Comparison of ENCODE assay signal across 15 cellular contexts in the genomic region with DNA sequence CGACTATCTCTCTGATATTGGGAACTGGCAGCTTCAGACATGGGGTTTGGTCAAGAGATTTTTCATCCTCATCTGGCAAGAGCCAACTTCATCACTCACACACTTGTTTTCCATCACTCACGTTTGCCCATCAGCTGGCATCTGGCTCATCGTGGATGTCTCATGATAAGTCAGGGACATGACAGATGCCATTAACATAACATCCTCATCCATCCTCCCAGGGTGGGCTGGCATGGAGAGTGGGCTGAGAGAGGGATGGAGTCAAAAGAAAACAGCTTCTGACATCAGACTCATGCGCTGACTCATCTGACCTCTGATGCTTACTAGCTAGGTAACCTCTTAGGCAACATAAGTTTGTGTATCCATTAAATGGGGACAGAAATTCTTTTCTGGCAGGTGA. TPM values are rescaled to one million over a fixed set of nuclear protein-coding genes. Genes with fewer than 3 reads are reported as not detected.
DNase-seq lines count a peak whose midpoint lies in the region; ATAC-seq, FAIRE-seq and TF ChIP-seq lines count a peak whose summit lies in the region.
"Had no signal": no experiment of that assay in that cellular context is flagged by ENCODE, and none has a peak within 500 bp of the region (broad histone marks: within the 10 kb centered on the region; RNA-seq: fewer than 3 reads in every experiment).

No MANE protein-coding gene starts in this region.

- TF ChIP-seq CTCF in A549 (IDR thresholded peaks at IDR 0.05) (no peak), fibroblast of mammary gland (conservative IDR thresholded peaks at IDR 0.05; ENCODE audit: control insufficient read depth, insufficient read depth, low read depth, low read length) (no peak)

- H3K4me2 ChIP-seq in A549 (no peak overlapping the region), GM23248 (ENCODE audit: unreplicated experiment) (no peak overlapping the region)

- H3K27ac ChIP-seq in A549: no peak overlapping the region
- H3K27ac ChIP-seq in GM23248: no peak overlapping the region

- TF ChIP-seq RAD21 in A549 (conservative IDR thresholded peaks at IDR 0.05 in 1 of 2, IDR thresholded peaks at IDR 0.05 in 1 of 2): no peak

- in situ Hi-C loops in GM23248 (cut with MboI): no loop called here

- H3F3A ChIP-seq in GM23248 (ENCODE audit: insufficient read depth): no peaks in the 10 kb centered on the region

- 26% methylated on average over 4 of the region's 4 CpGs for WGBS in A549 (ENCODE audit: missing lambda C conversion rate)
- whole genome bisulfite sequencing in GM23248 (ENCODE audit: low coverage in 1 of 2, low lambda C conversion rate in 2 of 2, missing lambda C conversion rate in 2 of 2), 2 experiments: 61 to 62% methylated on average over 4 of the region's 4 CpGs

- CTCF ChIA-PET in A549 (lab: Yijun Ruan, JAX): interaction anchor here (1.0 to 12.2 kb wide), 5 partner anchors 15 to 27 kb away, joined by 3 to 56 read pairs (median 6); no protein-coding TSS in a partner anchor

- DNase-seq in A549 (ENCODE audit: low read depth in 1 of 2, low spot score in 1 of 2) (no peak), GM23248 (peak; percentile 31), amniotic epithelial cell (ENCODE audit: low read depth) (peak; percentile 14), fibroblast of mammary gland (ENCODE audit: low read depth) (peak; percentile 17), NCI-H1105 (lab: John Stamatoyannopoulos, UW) (no peak)
- DNase-seq: Caco-2; CD8-positive, alpha-beta T cell; DND-41; GF-D8 had no signal

- H3K4me3 ChIP-seq in A549 (no peak overlapping the region), GM23248 (no peak overlapping the region), fibroblast of mammary gland (ENCODE audit: control insufficient read depth, low read depth, low read length) (no peak overlapping the region)

- FAIRE-seq in A549 (lab: Jason Lieb, UNC): no peak
- FAIRE-seq: A204.1, H54 had no signal

- TF ChIP-seq POLR2A in A549 (IDR thresholded peaks at IDR 0.05; ENCODE audit: low read length): no peak

- no peak for TF ChIP-seq EP300 in A549 (IDR thresholded peaks at IDR 0.05)

- H3K9me2 ChIP-seq in GM23248 (ENCODE audit: insufficient read depth): no peaks in the 10 kb centered on the region

- H3K9me3 ChIP-seq in A549 (peaks cover 3% of the 10 kb centered on the region; the same call in 1 of the 3 replicates), GM23248 (ENCODE audit: low read depth) (no peaks in the 10 kb centered on the region)
- H3K9me3 ChIP-seq: Caco-2 had no signal

- ATAC-seq in A549: no peak
- ATAC-seq in HG03045 (IDR thresholded peaks at IDR 0.05; ENCODE audit: unreplicated experiment): no peak
- no peak for ATAC-seq in HG03460 (IDR thresholded peaks at IDR 0.05; ENCODE audit: unreplicated experiment)
- ATAC-seq: CD8-positive, alpha-beta T cell had no signal

- no peak overlapping the region for H2AFZ ChIP-seq in GM23248

- peaks cover 57% of the 10 kb centered on the region for H3K27me3 ChIP-seq in GM23248 (replicated peaks; ENCODE audit: insufficient read depth)

- H3K79me2 ChIP-seq in GM23248 (ENCODE audit: insufficient read depth): no peaks in the 10 kb centered on the region

- no peaks in the 10 kb centered on the region for H3K36me3 ChIP-seq in GM23248 (ENCODE audit: low read depth)

- H3K9ac ChIP-seq in GM23248: no peak overlapping the region

- POLR2A ChIA-PET in A549 (lab: Yijun Ruan, JAX): no interaction called here

- no peaks in the 10 kb centered on the region for H4K20me1 ChIP-seq in GM23248 (ENCODE audit: insufficient read depth)

- H3K4me1 ChIP-seq in A549 (no peaks in the 10 kb centered on the region), GM23248 (ENCODE audit: insufficient read depth) (no peaks in the 10 kb centered on the region)
- H3K4me1 ChIP-seq: Caco-2 had no signal

TF ChIP-seq in A549, 52 proteins besides CTCF, POLR2A, EP300 and RAD21:
- TF ChIP-seq HOXB5 (CRISPR knock-in tag; IDR thresholded peaks at IDR 0.05) (no peak), FOSL2 (IDR thresholded peaks at IDR 0.05) (no peak), FOSL2 (CRISPR knock-in tag; IDR thresholded peaks at IDR 0.05) (0 out of 2 replicates have a peak, but pooled peaks have one; percentile 4), CBX8 (IDR thresholded peaks at IDR 0.05) (no peak), ESRRA (IDR thresholded peaks at IDR 0.05; ENCODE audit: borderline replicate concordance, low read length) (no peak)
- TF ChIP-seq, protein P1, sequence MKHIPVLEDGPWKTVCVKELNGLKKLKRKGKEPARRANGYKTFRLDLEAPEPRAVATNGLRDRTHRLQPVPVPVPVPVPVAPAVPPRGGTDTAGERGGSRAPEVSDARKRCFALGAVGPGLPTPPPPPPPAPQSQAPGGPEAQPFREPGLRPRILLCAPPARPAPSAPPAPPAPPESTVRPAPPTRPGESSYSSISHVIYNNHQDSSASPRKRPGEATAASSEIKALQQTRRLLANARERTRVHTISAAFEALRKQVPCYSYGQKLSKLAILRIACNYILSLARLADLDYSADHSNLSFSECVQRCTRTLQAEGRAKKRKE (CRISPR knock-in tag; IDR thresholded peaks at IDR 0.05; ENCODE audit: low read depth): no peak
- TF ChIP-seq, protein P2, sequence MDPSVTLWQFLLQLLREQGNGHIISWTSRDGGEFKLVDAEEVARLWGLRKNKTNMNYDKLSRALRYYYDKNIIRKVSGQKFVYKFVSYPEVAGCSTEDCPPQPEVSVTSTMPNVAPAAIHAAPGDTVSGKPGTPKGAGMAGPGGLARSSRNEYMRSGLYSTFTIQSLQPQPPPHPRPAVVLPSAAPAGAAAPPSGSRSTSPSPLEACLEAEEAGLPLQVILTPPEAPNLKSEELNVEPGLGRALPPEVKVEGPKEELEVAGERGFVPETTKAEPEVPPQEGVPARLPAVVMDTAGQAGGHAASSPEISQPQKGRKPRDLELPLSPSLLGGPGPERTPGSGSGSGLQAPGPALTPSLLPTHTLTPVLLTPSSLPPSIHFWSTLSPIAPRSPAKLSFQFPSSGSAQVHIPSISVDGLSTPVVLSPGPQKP (IDR thresholded peaks at IDR 0.05; ENCODE audit: low read depth, low read length): no peak

RNA-seq across cellular contexts. Expression of gene VSX2, which starts 1.8 kb away (rescaled TPM):
- polyA plus RNA-seq in A549 (2011; rRNA removed) (0.03 TPM in 1 of 2 replicates, not detected in the other), A549 (2017; fragmentation: RNase III; extraction: RNeasy Plus Mini Kit Qiagen cat#74134 plus additional on column Dnase treatment) (not detected in 3 replicates), GM23248 (2016; fragmentation: Nextera tagmentation; extraction: Ambion mirVana) (not detected in 2 replicates)
- not detected in 2 replicates for polyA plus RNA-seq in A549 (2012; cell fraction: cytosol; rRNA removed)
- polyA plus RNA-seq in A549 (2012; cell fraction: nucleus; rRNA removed): not detected in 2 replicates
- polyA minus RNA-seq in A549 (2011; rRNA and poly(A)+ RNA removed): not detected in 2 replicates
- total RNA-seq in GM23248 (2014; rRNA removed; shearing (Covaris generic)): not detected in 2 replicates
- total RNA-seq: Caco-2; CD8-positive, alpha-beta T cell had no signal
- polyA plus RNA-seq: BJ, CD14-positive monocyte had no signal

Comparison
In these comparisons a context has a peak if more than half of its experiments do, and no peak if none do; other contexts are left out.
1. DNase-seq: peak in GM23248 (single experiment), amniotic epithelial cell (single experiment) and fibroblast of mammary gland (single experiment); none in A549 (0 of 2) and NCI-H1105 (single experiment).